8 cellular contexts compared by ENCODE assay signal in genomic region chr1:113388621-113389355, GRCh38. TPM values are rescaled to one million over a fixed set of nuclear protein-coding genes. Genes with fewer than 3 reads are reported as not detected.
A peak's percentile ranks its signal among the peaks of the same experiment; 100 is the strongest.
DNase-seq lines count a peak whose midpoint lies in the region; ATAC-seq and TF ChIP-seq lines count a peak whose summit lies in the region.

No MANE protein-coding gene starts in this region.

- H3K4me3 Mint-ChIP-seq in activated naive CD8-positive, alpha-beta T cell treated with anti-CD3 and anti-CD28 coated beads for 36 hours: peak overlapping the region; percentile 87
- peak overlapping the region; percentile 86 for H3K4me3 Mint-ChIP-seq in type B pancreatic cell

- TF ChIP-seq CTCF in LNCaP clone FGC (IDR thresholded peaks at IDR 0.05; ENCODE audit: control insufficient read depth, extremely low read depth, insufficient read depth) (no peak), kidney epithelial cell (IDR thresholded peaks at IDR 0.05; ENCODE audit: insufficient read depth, low read length, poor library complexity, severe bottlenecking) (no peak), type B pancreatic cell (conservative IDR thresholded peaks at IDR 0.05) (no peak)

- peak; percentile 62 for DNase-seq in DMS53 treated with DMSO at 0.1 percent for 48 hours (lab: John Stamatoyannopoulos, UW; ENCODE audit: unreplicated experiment)
- no peak for DNase-seq in LNCaP clone FGC (ENCODE audit: low read depth)
- DNase-seq in activated naive CD8-positive, alpha-beta T cell treated with anti-CD3 and anti-CD28 coated beads for 36 hours: no peak
- DNase-seq in kidney epithelial cell (ENCODE audit: low read depth): no peak
- no peak for DNase-seq in type B pancreatic cell (ENCODE audit: extremely low spot score, unreplicated experiment)
- DNase-seq in NCI-H2171 (lab: John Stamatoyannopoulos, UW): no peak

- no peaks in the 10 kb centered on the region for H3K36me3 ChIP-seq in kidney epithelial cell (ENCODE audit: control insufficient read depth, insufficient read depth, low read length)

- no peaks in the 10 kb centered on the region for H3K27me3 ChIP-seq in kidney epithelial cell (ENCODE audit: control insufficient read depth, insufficient read depth, low read length)

- peaks cover 13% of the 10 kb centered on the region for H3K27me3 Mint-ChIP-seq in activated naive CD8-positive, alpha-beta T cell treated with anti-CD3 and anti-CD28 coated beads for 36 hours
- H3K27me3 Mint-ChIP-seq in type B pancreatic cell: no peaks in the 10 kb centered on the region

- no peaks in the 10 kb centered on the region for H3K36me3 Mint-ChIP-seq in activated naive CD8-positive, alpha-beta T cell treated with anti-CD3 and anti-CD28 coated beads for 36 hours
- no peaks in the 10 kb centered on the region for H3K36me3 Mint-ChIP-seq in type B pancreatic cell

- no peak for ATAC-seq in HG02840 (IDR thresholded peaks at IDR 0.05; ENCODE audit: low FRiP score, unreplicated experiment)
- ATAC-seq in GM18858 (IDR thresholded peaks at IDR 0.05; ENCODE audit: unreplicated experiment): no peak

- H3K4me3 ChIP-seq in LNCaP clone FGC (ENCODE audit: low read depth, low read length) (peak overlapping the region; percentile 85), kidney epithelial cell (ENCODE audit: low read depth, low read length) (peak overlapping the region; percentile 55)

- no peak overlapping the region for H3K27ac Mint-ChIP-seq in activated naive CD8-positive, alpha-beta T cell treated with anti-CD3 and anti-CD28 coated beads for 36 hours
- H3K27ac Mint-ChIP-seq in type B pancreatic cell: peak overlapping the region; percentile 84

- peaks cover 7% of the 10 kb centered on the region for H3K9me3 Mint-ChIP-seq in activated naive CD8-positive, alpha-beta T cell treated with anti-CD3 and anti-CD28 coated beads for 36 hours
- H3K9me3 Mint-ChIP-seq in type B pancreatic cell: peaks cover 7% of the 10 kb centered on the region

- peaks cover 22% of the 10 kb centered on the region for H3K4me1 Mint-ChIP-seq in activated naive CD8-positive, alpha-beta T cell treated with anti-CD3 and anti-CD28 coated beads for 36 hours
- H3K4me1 Mint-ChIP-seq in type B pancreatic cell (ENCODE audit: unreplicated experiment): peaks cover 21% of the 10 kb centered on the region

RNA-seq across cellular contexts. Expression of gene MAGI3, which starts 1.5 kb away (rescaled TPM):
- total RNA-seq in activated naive CD8-positive, alpha-beta T cell treated with anti-CD3 and anti-CD28 coated beads for 36 hours: 1 to 10 TPM; 3.3 to 3.4 TPM
- total RNA-seq in kidney epithelial cell: 3.7 and 6.7 TPM in 2 replicates
- total RNA-seq in type B pancreatic cell (ENCODE audit: low replicate concordance): 19.2 and 23.9 TPM in 2 replicates
